In genomic region chr17:67054011-67054591, GRCh38 we compare ENCODE assay signal across 1 cellular context.
TF ChIP-seq lines count a peak whose summit lies in the region.

No MANE protein-coding gene starts in this region.

TF ChIP-seq in K562, 482 proteins besides CTCF, POLR2A, EP300 and RAD21 (continued from another document):
- no peak for TF ChIP-seq CREB1 (IDR thresholded peaks at IDR 0.05)
- no peak for TF ChIP-seq CREB1 (CRISPR knock-in tag; IDR thresholded peaks at IDR 0.05)
- TF ChIP-seq VEZF1 (CRISPR knock-in tag; IDR thresholded peaks at IDR 0.05), result no peak
- TF ChIP-seq CBX2 (IDR thresholded peaks at IDR 0.05; ENCODE audit: insufficient read depth, low read length, poor library complexity, severe bottlenecking), result no peak
- TF ChIP-seq ELF2 (CRISPR knock-in tag; IDR thresholded peaks at IDR 0.05), result no peak
- no peak for TF ChIP-seq PHTF2 (CRISPR knock-in tag; IDR thresholded peaks at IDR 0.05)
- no peak for TF ChIP-seq STAG1 (CRISPR knock-in tag; IDR thresholded peaks at IDR 0.05; ENCODE audit: borderline replicate concordance)
- TF ChIP-seq ZC3H8 (IDR thresholded peaks at IDR 0.05), result no peak
- TF ChIP-seq GATA2 (CRISPR knock-in tag; IDR thresholded peaks at IDR 0.05), result no peak
TF ChIP-seq in K562: peak in this region for 0.
